1 cellular context compared by ENCODE assay signal in genomic region chr5:134115806-134116175, GRCh38.
TF ChIP-seq lines count a peak whose summit lies in the region.

No MANE protein-coding gene starts in this region.

TF ChIP-seq in H1, 55 proteins besides CTCF, POLR2A, EP300 and RAD21 (continued from another document):
- TF ChIP-seq CEBPB (IDR thresholded peaks at IDR 0.05; ENCODE audit: low read depth, low read length) (no peak), POLR2AphosphoS5 (IDR thresholded peaks at IDR 0.05; ENCODE audit: low read depth, low read length) (no peak), HDAC2 (IDR thresholded peaks at IDR 0.05; ENCODE audit: borderline replicate concordance in 1 of 2, low read depth in 2 of 2, low read length in 2 of 2) (no peak), CREB1 (IDR thresholded peaks at IDR 0.05) (no peak), CHD1 (IDR thresholded peaks at IDR 0.05; ENCODE audit: low read depth, low read length) (no peak), KDM5A (IDR thresholded peaks at IDR 0.05; ENCODE audit: low read length) (no peak), CBX8 (IDR thresholded peaks at IDR 0.05; ENCODE audit: borderline replicate concordance, low read depth, low read length) (no peak), KDM1A (IDR thresholded peaks at IDR 0.05; ENCODE audit: borderline replicate concordance, low read length) (no peak)
